Comparison of ENCODE assay signal across 8 cellular contexts in genomic region chr20:47727170-47727880, GRCh38. TPM values are rescaled to one million over a fixed set of nuclear protein-coding genes. Genes with fewer than 3 reads are reported as not detected.
DNase-seq lines count a peak whose midpoint lies in the region; ATAC-seq, FAIRE-seq and TF ChIP-seq lines count a peak whose summit lies in the region.

No MANE protein-coding gene starts in this region.

- FAIRE-seq in GM19239 (lab: Jason Lieb, UNC) = peak; percentile 97

- peak overlapping the region; percentile 65 for H3K27ac ChIP-seq in HL-60 (replicated peaks)
- H3K27ac ChIP-seq in smooth muscle cell (ENCODE audit: low read depth) = no peak overlapping the region

- no peak for TF ChIP-seq CTCF in HL-60 (IDR thresholded peaks at IDR 0.05; ENCODE audit: insufficient read depth, low read length)
- TF ChIP-seq CTCF in smooth muscle cell (IDR thresholded peaks at IDR 0.05; ENCODE audit: borderline replicate concordance, insufficient read depth, poor library complexity, severe bottlenecking) = no peak

- no peak for ATAC-seq in GM19455 (IDR thresholded peaks at IDR 0.05; ENCODE audit: unreplicated experiment)

- no peaks in the 10 kb centered on the region for H3K9me3 ChIP-seq in smooth muscle cell (replicated peaks; ENCODE audit: low read depth)

- H3K27me3 ChIP-seq in HL-60 (ENCODE audit: insufficient read depth, poor library complexity, severe bottlenecking) (no peaks in the 10 kb centered on the region), smooth muscle cell (ENCODE audit: low read depth) (no peaks in the 10 kb centered on the region)

- no peaks in the 10 kb centered on the region for H3K36me3 ChIP-seq in smooth muscle cell (ENCODE audit: low read depth)

- H2AFZ ChIP-seq in smooth muscle cell (ENCODE audit: low read depth) = no peak overlapping the region

- H3K4me3 ChIP-seq in HL-60 (replicated peaks; ENCODE audit: insufficient read depth, low read length) = no peak overlapping the region
- H3K4me3 ChIP-seq in smooth muscle cell = no peak overlapping the region

- peaks cover 16% of the 10 kb centered on the region for H4K20me1 ChIP-seq in smooth muscle cell (ENCODE audit: low read depth)

- H3K9ac ChIP-seq in smooth muscle cell (ENCODE audit: low read depth) = no peak overlapping the region

- 92% methylated on average over 18 of the region's 18 CpGs for WGBS in smooth muscle cell (ENCODE audit: low lambda C conversion rate)

- H3K79me2 ChIP-seq in smooth muscle cell (ENCODE audit: low read depth) = no peaks in the 10 kb centered on the region

- no peak overlapping the region for H3K4me2 ChIP-seq in smooth muscle cell

- DNase-seq in GM19239 (ENCODE audit: insufficient read length, low spot score) = peak; percentile 62
- peak; percentile 100 for DNase-seq in HL-60 (ENCODE audit: low read depth in 1 of 2, low spot score in 1 of 2)
- DNase-seq in activated CD4-positive, alpha-beta T cell treated with anti-CD3 and anti-CD28 coated beads, Interleukin-2, amount 50 U/mL, for 24 hours (ENCODE audit: low read depth in 1 of 2, low spot score in 1 of 2) = peak; percentile 31 to 56
- DNase-seq in germinal center (ENCODE audit: low spot score) = peak; percentile 83
- peak; percentile 49 to 61 for DNase-seq in stimulated activated CD4-positive, alpha-beta T cell treated with anti-CD3 and anti-CD28 coated beads, Interleukin-2, amount 100 ng/mL, for 48 hours
- DNase-seq in smooth muscle cell (lab: John Stamatoyannopoulos, UW; ENCODE audit: unreplicated experiment) = no peak
- no peak for DNase-seq in DMS 273 treated with DMSO at 0.1 percent for 48 hours (lab: John Stamatoyannopoulos, UW)

- peaks cover 2% of the 10 kb centered on the region for H3F3A ChIP-seq in smooth muscle cell (ENCODE audit: low read depth)

- peaks cover 4% of the 10 kb centered on the region for H3K4me1 ChIP-seq in smooth muscle cell (ENCODE audit: low read depth)

RNA-seq across cellular contexts. Expression of gene SULF2, which starts 58.0 kb away (rescaled TPM):
- total RNA-seq in smooth muscle cell = 102 and 109 TPM in 2 replicates
- polyA plus RNA-seq in smooth muscle cell = 131 and 144 TPM in 2 replicates

Comparison
In these comparisons a context has a peak if more than half of its experiments do, and no peak if none do; other contexts are left out.
1. DNase-seq: peak in GM19239 (single experiment), HL-60 (2 of 2), activated CD4-positive, alpha-beta T cell treated with anti-CD3 and anti-CD28 coated beads, Interleukin-2, amount 50 U/mL, for 24 hours (2 of 2), germinal center (single experiment) and stimulated activated CD4-positive, alpha-beta T cell treated with anti-CD3 and anti-CD28 coated beads, Interleukin-2, amount 100 ng/mL, for 48 hours (2 of 2); none in smooth muscle cell (single experiment) and DMS 273 treated with DMSO at 0.1 percent for 48 hours (single experiment).